Comparison of ENCODE assay signal across 9 cellular contexts in genomic region chr17:17391575-17392370, GRCh38.
DNase-seq lines count a peak whose midpoint lies in the region; ATAC-seq and TF ChIP-seq lines count a peak whose summit lies in the region.
"Had no signal": no experiment of that assay in that cellular context is flagged by ENCODE, and none has a peak within 500 bp of the region (broad histone marks: within the 10 kb centered on the region; RNA-seq: fewer than 3 reads in every experiment).

No MANE protein-coding gene starts in this region.

- H3K9me3 Mint-ChIP-seq in WTC11 = peaks cover 18% of the 10 kb centered on the region
- H3K9me3 Mint-ChIP-seq in activated naive CD4-positive, alpha-beta T cell treated with anti-CD3 and anti-CD28 coated beads, Interleukin-2, amount 50 U/mL, for 72 hours = peaks cover 0 to 8% of the 10 kb centered on the region in 2 donors

- 0 out of 2 replicates have a peak, but pooled peaks cover 5% of the 10 kb centered on the region for H3K36me3 Mint-ChIP-seq in WTC11
- peaks cover 0 to 6% of the 10 kb centered on the region in 2 donors for H3K36me3 Mint-ChIP-seq in activated naive CD4-positive, alpha-beta T cell treated with anti-CD3 and anti-CD28 coated beads, Interleukin-2, amount 50 U/mL, for 72 hours

- DNase-seq in WTC11 (ENCODE audit: low spot score) (no peak), COLO668 (lab: John Stamatoyannopoulos, UW; ENCODE audit: unreplicated experiment) (no peak)
- peak; percentile 42 to 71 for DNase-seq in activated naive CD4-positive, alpha-beta T cell treated with anti-CD3 and anti-CD28 coated beads, Interleukin-2, amount 50 U/mL, for 72 hours (ENCODE audit: low spot score in 2 of 2)
- DNase-seq in stimulated activated CD4-positive, alpha-beta T cell treated with anti-CD3 and anti-CD28 coated beads, TNF-alpha, amount 100 ng/mL, for 1 hour (ENCODE audit: low read depth in 3 of 3, low spot score in 1 of 3) = peak; percentile 13 to 31 (median 16)
- DNase-seq: adrenal gland had no signal

- H3K4me3 Mint-ChIP-seq in WTC11 = no peak overlapping the region

- H3K4me1 Mint-ChIP-seq in WTC11 = no peaks in the 10 kb centered on the region

- peak; percentile 67 for ATAC-seq in GM18511 (IDR thresholded peaks at IDR 0.05; ENCODE audit: unreplicated experiment)
- no peak for ATAC-seq in WTC11
- peak; percentile 71 to 87 for ATAC-seq in activated naive CD4-positive, alpha-beta T cell treated with anti-CD3 and anti-CD28 coated beads, Interleukin-2, amount 50 U/mL, for 72 hours
- ATAC-seq in GM18505 (IDR thresholded peaks at IDR 0.05; ENCODE audit: unreplicated experiment) = no peak
- ATAC-seq in HG03354 (IDR thresholded peaks at IDR 0.05; ENCODE audit: poor library complexity, severe bottlenecking, unreplicated experiment) = no peak
- no peak for ATAC-seq in HG02981 (IDR thresholded peaks at IDR 0.05; ENCODE audit: unreplicated experiment)

- CTCF ChIA-PET in WTC11 (lab: Charles Lee) = interaction anchor here (0.7 to 2.6 kb wide), 4 partner anchors 11 to 105 kb away, joined by 3 to 7 read pairs (median 4); partner anchors contain the start of gene RASD1

- H3K27ac Mint-ChIP-seq in WTC11 = no peak overlapping the region
- H3K27ac Mint-ChIP-seq in activated naive CD4-positive, alpha-beta T cell treated with anti-CD3 and anti-CD28 coated beads, Interleukin-2, amount 50 U/mL, for 72 hours = peak overlapping the region in 1 of 2 donors; percentile 44

- POLR2A ChIA-PET in WTC11 (lab: Charles Lee) = no interaction called here

- TF ChIP-seq POLR2A in GM18505 (IDR thresholded peaks at IDR 0.05; ENCODE audit: borderline replicate concordance, extremely low read depth, insufficient read depth, insufficient read length) = no peak

- no peak for TF ChIP-seq CTCF in WTC11 (IDR thresholded peaks at IDR 0.05)

- no peaks in the 10 kb centered on the region for H3K27me3 Mint-ChIP-seq in WTC11 (ENCODE audit: low read depth)

TF ChIP-seq in WTC11, 78 proteins besides CTCF, POLR2A, EP300 and RAD21:
- TF ChIP-seq, protein P1, sequence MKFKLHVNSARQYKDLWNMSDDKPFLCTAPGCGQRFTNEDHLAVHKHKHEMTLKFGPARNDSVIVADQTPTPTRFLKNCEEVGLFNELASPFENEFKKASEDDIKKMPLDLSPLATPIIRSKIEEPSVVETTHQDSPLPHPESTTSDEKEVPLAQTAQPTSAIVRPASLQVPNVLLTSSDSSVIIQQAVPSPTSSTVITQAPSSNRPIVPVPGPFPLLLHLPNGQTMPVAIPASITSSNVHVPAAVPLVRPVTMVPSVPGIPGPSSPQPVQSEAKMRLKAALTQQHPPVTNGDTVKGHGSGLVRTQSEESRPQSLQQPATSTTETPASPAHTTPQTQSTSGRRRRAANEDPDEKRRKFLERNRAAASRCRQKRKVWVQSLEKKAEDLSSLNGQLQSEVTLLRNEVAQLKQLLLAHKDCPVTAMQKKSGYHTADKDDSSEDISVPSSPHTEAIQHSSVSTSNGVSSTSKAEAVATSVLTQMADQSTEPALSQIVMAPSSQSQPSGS (CRISPR knock-in tag; IDR thresholded peaks at IDR 0.05; ENCODE audit: borderline replicate concordance, low read depth) = no peak
- TF ChIP-seq RELA (CRISPR knock-in tag; IDR thresholded peaks at IDR 0.05; ENCODE audit: borderline replicate concordance) (no peak), NFYB (CRISPR knock-in tag; conservative IDR thresholded peaks at IDR 0.05; ENCODE audit: low read depth) (peak; percentile 76)

Comparison
In these comparisons a context has a peak if more than half of its experiments do, and no peak if none do; other contexts are left out.
1. ATAC-seq: peak in GM18511 (single experiment) and activated naive CD4-positive, alpha-beta T cell treated with anti-CD3 and anti-CD28 coated beads, Interleukin-2, amount 50 U/mL, for 72 hours (2 of 2); none in WTC11 (single experiment), GM18505 (single experiment), HG03354 (single experiment) and HG02981 (single experiment).
2. DNase-seq: peak in activated naive CD4-positive, alpha-beta T cell treated with anti-CD3 and anti-CD28 coated beads, Interleukin-2, amount 50 U/mL, for 72 hours (2 of 2) and stimulated activated CD4-positive, alpha-beta T cell treated with anti-CD3 and anti-CD28 coated beads, TNF-alpha, amount 100 ng/mL, for 1 hour (3 of 3); none in WTC11 (single experiment) and COLO668 (single experiment).